Comparison of ENCODE assay signal across 17 cellular contexts in the genomic region with DNA sequence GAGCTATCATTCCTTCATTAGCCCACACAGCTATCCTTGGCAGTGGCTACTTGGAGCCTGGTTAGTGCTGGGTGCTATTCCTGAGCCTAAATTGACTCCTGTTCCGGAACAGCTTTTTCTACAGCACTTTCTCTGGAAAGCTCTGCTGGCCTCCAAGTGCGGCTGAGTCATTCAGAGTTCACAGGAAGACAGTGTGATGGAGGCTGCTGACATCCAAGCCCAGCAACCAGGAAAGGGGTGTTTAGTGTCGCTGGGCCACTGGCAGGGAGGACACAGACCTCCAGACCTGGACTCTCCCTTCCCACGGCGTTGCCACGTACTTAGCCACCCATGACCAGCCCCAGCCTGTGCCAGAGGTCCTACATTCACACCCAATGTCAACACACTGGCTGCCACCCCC. TPM values are rescaled to one million over a fixed set of nuclear protein-coding genes. Genes with fewer than 3 reads are reported as not detected.
DNase-seq lines count a peak whose midpoint lies in the region; ATAC-seq and TF ChIP-seq lines count a peak whose summit lies in the region.
"Had no signal": no experiment of that assay in that cellular context is flagged by ENCODE, and none has a peak within 500 bp of the region (broad histone marks: within the 10 kb centered on the region; RNA-seq: fewer than 3 reads in every experiment).

No MANE protein-coding gene starts in this region.

- DNase-seq in Right ventricle myocardium superior (no peak), cardiac septum (ENCODE audit: low spot score) (no peak), dermis blood vessel endothelial cell (peak; percentile 49), medulla oblongata (ENCODE audit: extremely low spot score) (peak; percentile 12), aorta (no peak), GM19240 (ENCODE audit: insufficient read length, low spot score) (no peak), thyroid gland (no peak)
- DNase-seq in activated CD4-positive, alpha-beta T cell treated with anti-CD3 and anti-CD28 coated beads, Interleukin-2, amount 10 ng/mL, durations not matched to agents 7 days and 5 days, result no peak
- DNase-seq: activated CD4-positive, alpha-beta T cell treated with anti-CD3 and anti-CD28 coated beads for 4 hours; activated T-cell treated with anti-CD3 and anti-CD28 coated beads, Interleukin-2, amount 50 U/mL, for 48 hours; islet precursor cell; NCI-H1105; NCI-H446 treated with DMSO at 0.1 percent for 48 hours had no signal

- H3K27ac ChIP-seq in aorta (ENCODE audit: low read depth in 1 of 2, low read length in 2 of 2) (peak overlapping the region; percentile 6 to 11), thyroid gland (no peak overlapping the region)
- H3K27ac ChIP-seq: A549 had no signal

- ATAC-seq in Right ventricle myocardium superior (ENCODE audit: poor library complexity) (peak; percentile 17), aorta (ENCODE audit: low FRiP score) (peak; percentile 50)
- ATAC-seq: A549; natural killer cell treated with Interleukin-12 subunit alpha and Interleukin-12 subunit beta and Interleukin-15 and Interleukin-18, amount 100 ng/mL, for 72 hours; Panc1 had no signal

- CTCF ChIA-PET in activated CD4-positive, alpha-beta T cell treated with anti-CD3 and anti-CD28 coated beads, Interleukin-2, amount 10 ng/mL, durations not matched to agents 7 days and 5 days (lab: Charles Lee), result interaction anchor here (0.5 to 3.0 kb wide), 6 partner anchors 11 to 97 kb away, joined by 3 to 11 read pairs (median 4); no protein-coding TSS in a partner anchor

- no peaks in the 10 kb centered on the region for H3K36me3 Mint-ChIP-seq in activated CD4-positive, alpha-beta T cell treated with anti-CD3 and anti-CD28 coated beads, Interleukin-2, amount 10 ng/mL, durations not matched to agents 7 days and 5 days (ENCODE audit: low read depth)
- H3K36me3 Mint-ChIP-seq: natural killer cell treated with Interleukin-12 subunit alpha and Interleukin-12 subunit beta and Interleukin-15 and Interleukin-18, amount 100 ng/mL, for 72 hours had no signal

- peaks cover 4% of the 10 kb centered on the region for H3K4me1 Mint-ChIP-seq in activated CD4-positive, alpha-beta T cell treated with anti-CD3 and anti-CD28 coated beads, Interleukin-2, amount 10 ng/mL, durations not matched to agents 7 days and 5 days

- H3K36me3 ChIP-seq in aorta (ENCODE audit: control insufficient read depth in 1 of 2, insufficient read depth in 2 of 2, low read length in 1 of 2) (no peaks in the 10 kb centered on the region), thyroid gland (no peaks in the 10 kb centered on the region)

- POLR2A ChIA-PET in activated CD4-positive, alpha-beta T cell treated with anti-CD3 and anti-CD28 coated beads, Interleukin-2, amount 10 ng/mL, durations not matched to agents 7 days and 5 days (lab: Charles Lee), result no interaction called here

- H3K27me3 ChIP-seq in aorta (ENCODE audit: control insufficient read depth in 1 of 2, insufficient read depth in 2 of 2, low read length in 1 of 2), result no peaks in the 10 kb centered on the region
- no peaks in the 10 kb centered on the region for H3K27me3 ChIP-seq in thyroid gland

- H3K27ac Mint-ChIP-seq in activated CD4-positive, alpha-beta T cell treated with anti-CD3 and anti-CD28 coated beads, Interleukin-2, amount 10 ng/mL, durations not matched to agents 7 days and 5 days, result no peak overlapping the region
- H3K27ac Mint-ChIP-seq: T-helper 1 cell treated with Interleukin-12 subunit alpha and Interleukin-12 subunit beta and Interleukin-4 antibody, amounts not matched to agents 30 μg/mL and 1 μg/mL, for 36 hours had no signal

- TF ChIP-seq POLR2A in thyroid gland (IDR thresholded peaks at IDR 0.05), result no peak

- WGBS in aorta, 2 donors, result 16 to 29% methylated on average over 6 of the region's 6 CpGs
- WGBS in thyroid gland, 2 donors, result 78 to 85% methylated on average over 3 to 6 of the region's 6 CpGs

- H3K9me3 Mint-ChIP-seq in activated CD4-positive, alpha-beta T cell treated with anti-CD3 and anti-CD28 coated beads, Interleukin-2, amount 10 ng/mL, durations not matched to agents 7 days and 5 days, result no peaks in the 10 kb centered on the region
- H3K9me3 Mint-ChIP-seq: natural killer cell treated with Interleukin-12 subunit alpha and Interleukin-12 subunit beta and Interleukin-15 and Interleukin-18, amount 100 ng/mL, for 72 hours; T-helper 1 cell treated with Interleukin-12 subunit alpha and Interleukin-12 subunit beta and Interleukin-4 antibody, amounts not matched to agents 30 μg/mL and 1 μg/mL, for 36 hours had no signal

- H3K27me3 Mint-ChIP-seq in activated CD4-positive, alpha-beta T cell treated with anti-CD3 and anti-CD28 coated beads, Interleukin-2, amount 10 ng/mL, durations not matched to agents 7 days and 5 days, result no peaks in the 10 kb centered on the region
- H3K27me3 Mint-ChIP-seq: natural killer cell treated with Interleukin-12 subunit alpha and Interleukin-12 subunit beta and Interleukin-15 and Interleukin-18, amount 100 ng/mL, for 72 hours had no signal

- TF ChIP-seq CTCF in thyroid gland (IDR thresholded peaks at IDR 0.05), result no peak

- H3K9me3 ChIP-seq in aorta (ENCODE audit: control insufficient read depth, low read length) (no peaks in the 10 kb centered on the region), thyroid gland (no peaks in the 10 kb centered on the region)
- H3K9me3 ChIP-seq: A549 had no signal

- H3K4me3 ChIP-seq in aorta (ENCODE audit: low read length in 2 of 2) (no peak overlapping the region), thyroid gland (replicated peaks in 1 of 3) (no peak overlapping the region)
- H3K4me3 ChIP-seq: A549 had no signal

- H3K4me3 Mint-ChIP-seq in activated CD4-positive, alpha-beta T cell treated with anti-CD3 and anti-CD28 coated beads, Interleukin-2, amount 10 ng/mL, durations not matched to agents 7 days and 5 days, result no peak overlapping the region
- H3K4me3 Mint-ChIP-seq: natural killer cell treated with Interleukin-12 subunit alpha and Interleukin-12 subunit beta and Interleukin-15 and Interleukin-18, amount 100 ng/mL, for 72 hours; T-helper 1 cell treated with Interleukin-12 subunit alpha and Interleukin-12 subunit beta and Interleukin-4 antibody, amounts not matched to agents 30 μg/mL and 1 μg/mL, for 36 hours had no signal

- intact Hi-C loops in Right ventricle myocardium superior (cut with DNase I), result no loop called here
- intact Hi-C loops in cardiac septum (cut with DNase I), result no loop called here
- intact Hi-C loops in aorta (cut with DNase I), result loop anchor here in 1 of 2 donors (10.0 kb wide), 1 partner anchor 90 kb away; no protein-coding TSS in a partner anchor
- intact Hi-C loops in thyroid gland (cut with DNase I), result no loop called here

- no peaks in the 10 kb centered on the region for H3K4me1 ChIP-seq in aorta (ENCODE audit: control insufficient read depth in 1 of 2, insufficient read depth in 2 of 2, low read length in 2 of 2)
- H3K4me1 ChIP-seq in thyroid gland, result no peaks in the 10 kb centered on the region
- H3K4me1 ChIP-seq: A549 had no signal

RNA-seq across cellular contexts. Expression of gene CACNA2D2, which starts 28.7 kb away (rescaled TPM):
- 1.6 TPM for total RNA-seq in Right ventricle myocardium superior
- 1.4 TPM for total RNA-seq in cardiac septum
- not detected in 2 replicates for total RNA-seq in dermis blood vessel endothelial cell
- 1 to 10 TPM; 2.7 to 3.2 TPM for total RNA-seq in aorta
- 1 to 10 TPM in 1 of 2 donors, under 1 TPM in 1; 0.75 to 1.7 TPM for polyA plus RNA-seq in aorta
- total RNA-seq in thyroid gland, result 1 to 10 TPM; 1.5 to 3.3 (median 2.9) TPM
- total RNA-seq in activated CD4-positive, alpha-beta T cell treated with anti-CD3 and anti-CD28 coated beads, Interleukin-2, amount 10 ng/mL, durations not matched to agents 7 days and 5 days, result under 1 TPM; 0.60 to 0.62 TPM

Comparison
In these comparisons a context has a peak if more than half of its experiments do, and no peak if none do; other contexts are left out.
1. DNase-seq: peak in dermis blood vessel endothelial cell (single experiment) and medulla oblongata (single experiment); none in Right ventricle myocardium superior (single experiment), cardiac septum (single experiment), aorta (0 of 2), GM19240 (single experiment), thyroid gland (0 of 2) and activated CD4-positive, alpha-beta T cell treated with anti-CD3 and anti-CD28 coated beads, Interleukin-2, amount 10 ng/mL, durations not matched to agents 7 days and 5 days (single experiment).
2. H3K27ac ChIP-seq: peak in aorta (2 of 2); none in thyroid gland (0 of 3).